ENCODE assay signal across 1 cellular context in genomic region chr15:31974855-31975421, GRCh38.
TF ChIP-seq lines count a peak whose summit lies in the region.

No MANE protein-coding gene starts in this region.

TF ChIP-seq in HepG2, 621 proteins besides CTCF, POLR2A, EP300 and RAD21:
- TF ChIP-seq THAP7 (CRISPR knock-in tag; IDR thresholded peaks at IDR 0.05) = no peak
- peak; percentile 60 for TF ChIP-seq STAG1 (CRISPR knock-in tag; IDR thresholded peaks at IDR 0.05)
- TF ChIP-seq, protein P1, sequence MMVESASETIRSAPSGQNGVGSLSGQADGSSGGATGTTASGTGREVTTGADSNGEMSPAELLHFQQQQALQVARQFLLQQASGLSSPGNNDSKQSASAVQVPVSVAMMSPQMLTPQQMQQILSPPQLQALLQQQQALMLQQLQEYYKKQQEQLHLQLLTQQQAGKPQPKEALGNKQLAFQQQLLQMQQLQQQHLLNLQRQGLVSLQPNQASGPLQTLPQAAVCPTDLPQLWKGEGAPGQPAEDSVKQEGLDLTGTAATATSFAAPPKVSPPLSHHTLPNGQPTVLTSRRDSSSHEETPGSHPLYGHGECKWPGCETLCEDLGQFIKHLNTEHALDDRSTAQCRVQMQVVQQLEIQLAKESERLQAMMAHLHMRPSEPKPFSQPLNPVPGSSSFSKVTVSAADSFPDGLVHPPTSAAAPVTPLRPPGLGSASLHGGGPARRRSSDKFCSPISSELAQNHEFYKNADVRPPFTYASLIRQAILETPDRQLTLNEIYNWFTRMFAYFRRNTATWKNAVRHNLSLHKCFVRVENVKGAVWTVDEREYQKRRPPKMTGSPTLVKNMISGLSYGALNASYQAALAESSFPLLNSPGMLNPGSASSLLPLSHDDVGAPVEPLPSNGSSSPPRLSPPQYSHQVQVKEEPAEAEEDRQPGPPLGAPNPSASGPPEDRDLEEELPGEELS (CRISPR knock-in tag; IDR thresholded peaks at IDR 0.05) = no peak
- TF ChIP-seq SMC3 (IDR thresholded peaks at IDR 0.05; ENCODE audit: low read length) = 0 out of 2 replicates have a peak, but pooled peaks have one; percentile 8
- TF ChIP-seq ZFP90 (CRISPR knock-in tag; IDR thresholded peaks at IDR 0.05; ENCODE audit: borderline replicate concordance) = no peak
- TF ChIP-seq ZNF878 (CRISPR knock-in tag; IDR thresholded peaks at IDR 0.05) = no peak
- TF ChIP-seq ZNF652 (CRISPR knock-in tag; IDR thresholded peaks at IDR 0.05; ENCODE audit: borderline replicate concordance, low read depth) = 0 out of 2 replicates have a peak, but pooled peaks have one; percentile 39
